ENCODE assay signal across 8 cellular contexts in genomic region chr1:207890136-207890738, GRCh38. TPM values are rescaled to one million over a fixed set of nuclear protein-coding genes. Genes with fewer than 3 reads are reported as not detected.
DNase-seq lines count a peak whose midpoint lies in the region; ATAC-seq, FAIRE-seq and TF ChIP-seq lines count a peak whose summit lies in the region.

No MANE protein-coding gene starts in this region.

- peak; percentile 36 for ATAC-seq in naive thymus-derived CD4-positive, alpha-beta T cell
- no peak for ATAC-seq in activated T-helper 17 cell treated with anti-CD3 and anti-CD28 coated beads, Interleukin-2, amount 50 U/mL, for 72 hours (replicated peaks)

- CTCF ChIA-PET in naive thymus-derived CD4-positive, alpha-beta T cell (lab: Charles Lee) = interaction anchor here (1.2 kb wide), 1 partner anchor 28 kb away, joined by 3 read pairs; no protein-coding TSS in a partner anchor

- FAIRE-seq in GM12892 (lab: Jason Lieb, UNC) = no peak

- intact Hi-C loops in naive thymus-derived CD4-positive, alpha-beta T cell (cut with micrococcal nuclease) = no loop called here

- H3K4me3 ChIP-seq in AG09309 (ENCODE audit: control insufficient read depth, low read depth, low read length) = peak overlapping the region; percentile 2; the same call in 1 of the 2 replicates
- H3K4me3 ChIP-seq in epithelial cell of proximal tubule (ENCODE audit: low read depth, low read length) = peak overlapping the region; percentile 9
- no peak overlapping the region for H3K4me3 ChIP-seq in naive thymus-derived CD4-positive, alpha-beta T cell (ENCODE audit: low read length)

- no peaks in the 10 kb centered on the region for H3K9me3 Mint-ChIP-seq in naive thymus-derived CD4-positive, alpha-beta T cell
- H3K9me3 Mint-ChIP-seq in activated T-helper 17 cell treated with anti-CD3 and anti-CD28 coated beads, Interleukin-2, amount 50 U/mL, for 72 hours = no peaks in the 10 kb centered on the region

- peak; percentile 49 for DNase-seq in AG09309 (ENCODE audit: low read depth)
- DNase-seq in NOMO-1 treated with dmso at 0.1 percent for 144 hours (lab: John Stamatoyannopoulos, UW; ENCODE audit: unreplicated experiment) = peak; percentile 36
- DNase-seq in epithelial cell of proximal tubule (ENCODE audit: low read depth) = peak; percentile 92
- no peak for DNase-seq in naive thymus-derived CD4-positive, alpha-beta T cell
- DNase-seq in GM19238 (ENCODE audit: insufficient read length, low spot score) = no peak
- no peak for DNase-seq in activated CD8-positive, alpha-beta memory T cell treated with anti-CD3 and anti-CD28 coated beads for 24 hours
- no peak for DNase-seq in GM12892 (ENCODE audit: insufficient read length)

- no peak overlapping the region for H3K4me3 Mint-ChIP-seq in naive thymus-derived CD4-positive, alpha-beta T cell
- H3K4me3 Mint-ChIP-seq in activated T-helper 17 cell treated with anti-CD3 and anti-CD28 coated beads, Interleukin-2, amount 50 U/mL, for 72 hours = no peak overlapping the region

- TF ChIP-seq POLR2A in GM12892 (IDR thresholded peaks at IDR 0.05; ENCODE audit: low read depth, low read length) = no peak

- no peaks in the 10 kb centered on the region for H3K36me3 Mint-ChIP-seq in naive thymus-derived CD4-positive, alpha-beta T cell
- no peaks in the 10 kb centered on the region for H3K36me3 Mint-ChIP-seq in activated T-helper 17 cell treated with anti-CD3 and anti-CD28 coated beads, Interleukin-2, amount 50 U/mL, for 72 hours (ENCODE audit: low read depth)

- H3K36me3 ChIP-seq in naive thymus-derived CD4-positive, alpha-beta T cell (ENCODE audit: control insufficient read depth in 2 of 3, insufficient read depth in 3 of 3, low read length in 3 of 3) = no peaks in the 10 kb centered on the region

- H3K27ac ChIP-seq in naive thymus-derived CD4-positive, alpha-beta T cell (ENCODE audit: low read depth, low read length) = no peak overlapping the region

- TF ChIP-seq CTCF in AG09309 (IDR thresholded peaks at IDR 0.05; ENCODE audit: control insufficient read depth, insufficient read depth, low read depth, low read length, missing control alignments) (no peak), epithelial cell of proximal tubule (conservative IDR thresholded peaks at IDR 0.05; ENCODE audit: low read depth, low read length) (no peak)

- no peak overlapping the region for H3K27ac Mint-ChIP-seq in naive thymus-derived CD4-positive, alpha-beta T cell
- H3K27ac Mint-ChIP-seq in activated T-helper 17 cell treated with anti-CD3 and anti-CD28 coated beads, Interleukin-2, amount 50 U/mL, for 72 hours = no peak overlapping the region

- H3K27me3 Mint-ChIP-seq in naive thymus-derived CD4-positive, alpha-beta T cell = peaks cover 0 to 21% (median 5%) of the 10 kb centered on the region in 5 donors
- H3K27me3 Mint-ChIP-seq in activated T-helper 17 cell treated with anti-CD3 and anti-CD28 coated beads, Interleukin-2, amount 50 U/mL, for 72 hours = peaks cover 10% of the 10 kb centered on the region

- H3K9me3 ChIP-seq in naive thymus-derived CD4-positive, alpha-beta T cell (ENCODE audit: control insufficient read depth in 2 of 3, low read length in 3 of 3) = no peaks in the 10 kb centered on the region

- POLR2A ChIA-PET in naive thymus-derived CD4-positive, alpha-beta T cell (lab: Charles Lee) = no interaction called here

- H3K27me3 ChIP-seq in naive thymus-derived CD4-positive, alpha-beta T cell (ENCODE audit: control insufficient read depth in 2 of 2, insufficient read depth in 2 of 2, low read length in 2 of 2) = no peaks in the 10 kb centered on the region

- H3K4me1 ChIP-seq in naive thymus-derived CD4-positive, alpha-beta T cell (ENCODE audit: control insufficient read depth in 2 of 2, insufficient read depth in 2 of 2, low read length in 2 of 2) = peaks cover 0 to under 1% of the 10 kb centered on the region in 2 donors

- H3K4me1 Mint-ChIP-seq in naive thymus-derived CD4-positive, alpha-beta T cell = peaks cover 0 to 17% (median 9%) of the 10 kb centered on the region in 7 donors
- H3K4me1 Mint-ChIP-seq in activated T-helper 17 cell treated with anti-CD3 and anti-CD28 coated beads, Interleukin-2, amount 50 U/mL, for 72 hours = no peaks in the 10 kb centered on the region

RNA-seq across cellular contexts. Expression of gene CD34, which starts 20.7 kb away (rescaled TPM):
- under 0.01 TPM in 1 of 2 replicates, not detected in the other for total RNA-seq in epithelial cell of proximal tubule
- total RNA-seq in naive thymus-derived CD4-positive, alpha-beta T cell = 1 to 10 TPM in 1 of 5 experiments, under 1 TPM in 3, not detected in 1; 0.02 to 3.4 (median 0.39) TPM
- not detected for polyA plus RNA-seq in naive thymus-derived CD4-positive, alpha-beta T cell
- under 1 TPM; 0.06 to 0.24 TPM for total RNA-seq in activated T-helper 17 cell treated with anti-CD3 and anti-CD28 coated beads, Interleukin-2, amount 50 U/mL, for 72 hours
- not detected for polyA plus RNA-seq in GM12892 (2012; ENCODE audit: missing spikeins)

Comparison
In these comparisons a context has a peak if more than half of its experiments do, and no peak if none do; other contexts are left out.
1. DNase-seq: peak in AG09309 (single experiment), NOMO-1 treated with dmso at 0.1 percent for 144 hours (single experiment) and epithelial cell of proximal tubule (single experiment); none in naive thymus-derived CD4-positive, alpha-beta T cell (0 of 9), GM19238 (single experiment), activated CD8-positive, alpha-beta memory T cell treated with anti-CD3 and anti-CD28 coated beads for 24 hours (single experiment) and GM12892 (single experiment).